7 cellular contexts compared by ENCODE assay signal in genomic region chr11:2893021-2893528, GRCh38. TPM values are rescaled to one million over a fixed set of nuclear protein-coding genes. Genes with fewer than 3 reads are reported as not detected.
DNase-seq lines count a peak whose midpoint lies in the region; ATAC-seq and TF ChIP-seq lines count a peak whose summit lies in the region.

No MANE protein-coding gene starts in this region.

- peaks cover 3% of the 10 kb centered on the region for H3K27me3 ChIP-seq in H7 (ENCODE audit: control insufficient read depth, insufficient read depth, low read length)

- H3K27ac ChIP-seq in skin epidermis, result peak overlapping the region in 20 of 21 experiments; percentile 41 to 92 (median 68)

- H3K9me3 Mint-ChIP-seq in glutamatergic neuron (ENCODE audit: unreplicated experiment), result peaks cover 4% of the 10 kb centered on the region

- H3K27me3 Mint-ChIP-seq in T-helper 17 cell, result no peaks in the 10 kb centered on the region
- H3K27me3 Mint-ChIP-seq in glutamatergic neuron (ENCODE audit: unreplicated experiment), result peaks cover 4% of the 10 kb centered on the region

- H3K4me1 Mint-ChIP-seq in T-helper 17 cell (peaks cover 21% of the 10 kb centered on the region), glutamatergic neuron (ENCODE audit: low read depth, unreplicated experiment) (no peaks in the 10 kb centered on the region)

- H3K4me3 Mint-ChIP-seq in T-helper 17 cell (peak overlapping the region; percentile 85), glutamatergic neuron (ENCODE audit: unreplicated experiment) (peak overlapping the region; percentile 42)

- ATAC-seq in T-helper 17 cell, result no peak
- no peak for ATAC-seq in HG03342 (IDR thresholded peaks at IDR 0.05; ENCODE audit: unreplicated experiment)

- H3K4me3 ChIP-seq in H7 (ENCODE audit: insufficient read depth, low read depth, low read length) (peak overlapping the region; percentile 44), skin epidermis (peak overlapping the region in 6 of 7 experiments; percentile 14 to 49 (median 39))

- TF ChIP-seq CTCF in glutamatergic neuron (IDR thresholded peaks at IDR 0.05; ENCODE audit: partially characterized antibody, unreplicated experiment) (no peak), GM20000 (IDR thresholded peaks at IDR 0.05; ENCODE audit: extremely low read depth, missing control alignments) (no peak), GM10266 (IDR thresholded peaks at IDR 0.05; ENCODE audit: control insufficient read depth, insufficient read depth, low read depth, missing control alignments) (no peak)

- no peaks in the 10 kb centered on the region for H3K9me3 ChIP-seq in T-helper 17 cell (ENCODE audit: control insufficient read depth, low read length, poor library complexity, severe bottlenecking)

- H3K36me3 ChIP-seq in H7 (replicated peaks; ENCODE audit: control insufficient read depth, insufficient read depth, low read length), result no peaks in the 10 kb centered on the region

- DNase-seq in H7 (no peak), T-helper 17 cell (no peak), glutamatergic neuron (no peak), GM20000 (ENCODE audit: low spot score) (no peak), GM10266 (ENCODE audit: extremely low spot score) (no peak)

- H3K27ac Mint-ChIP-seq in T-helper 17 cell, result peak overlapping the region; percentile 70
- H3K27ac Mint-ChIP-seq in glutamatergic neuron (ENCODE audit: unreplicated experiment), result peak overlapping the region; percentile 66

- H3K36me3 Mint-ChIP-seq in T-helper 17 cell (ENCODE audit: low read depth), result no peaks in the 10 kb centered on the region
- no peaks in the 10 kb centered on the region for H3K36me3 Mint-ChIP-seq in glutamatergic neuron (ENCODE audit: unreplicated experiment)

RNA-seq across cellular contexts. Expression of gene CDKN1C, which starts 7.5 kb away (rescaled TPM):
- 58.4 and 60.9 TPM in 2 replicates for total RNA-seq in H7 (2014; rRNA removed; shearing (Covaris generic))
- total RNA-seq in T-helper 17 cell, result 1 to 10 TPM in 1 of 2 donors, under 1 TPM in 1; 0.91 to 2.6 TPM
- total RNA-seq in glutamatergic neuron (ENCODE audit: unreplicated experiment), result 391 TPM

RNA-seq across cellular contexts. Expression of gene PHLDA2, which starts 36.1 kb away (rescaled TPM):
- total RNA-seq in H7 (2014; rRNA removed; shearing (Covaris generic)), result 5.1 and 13.1 TPM in 2 replicates
- total RNA-seq in T-helper 17 cell, result 1 to 10 TPM in 1 of 2 donors, under 1 TPM in 1; 0.96 to 2.8 TPM
- total RNA-seq in glutamatergic neuron (ENCODE audit: unreplicated experiment), result 1.2 TPM

Comparison
In these comparisons a context has a peak if more than half of its experiments do, and no peak if none do; other contexts are left out.
1. RNA of gene CDKN1C, which starts 7.5 kb away (total RNA-seq): 391 TPM in glutamatergic neuron (single experiment) and 58.4 to 60.9 TPM in H7; 0.91 to 2.6 TPM in T-helper 17 cell; every median in the first group is over 10 times any median in the second.